In the genomic region with DNA sequence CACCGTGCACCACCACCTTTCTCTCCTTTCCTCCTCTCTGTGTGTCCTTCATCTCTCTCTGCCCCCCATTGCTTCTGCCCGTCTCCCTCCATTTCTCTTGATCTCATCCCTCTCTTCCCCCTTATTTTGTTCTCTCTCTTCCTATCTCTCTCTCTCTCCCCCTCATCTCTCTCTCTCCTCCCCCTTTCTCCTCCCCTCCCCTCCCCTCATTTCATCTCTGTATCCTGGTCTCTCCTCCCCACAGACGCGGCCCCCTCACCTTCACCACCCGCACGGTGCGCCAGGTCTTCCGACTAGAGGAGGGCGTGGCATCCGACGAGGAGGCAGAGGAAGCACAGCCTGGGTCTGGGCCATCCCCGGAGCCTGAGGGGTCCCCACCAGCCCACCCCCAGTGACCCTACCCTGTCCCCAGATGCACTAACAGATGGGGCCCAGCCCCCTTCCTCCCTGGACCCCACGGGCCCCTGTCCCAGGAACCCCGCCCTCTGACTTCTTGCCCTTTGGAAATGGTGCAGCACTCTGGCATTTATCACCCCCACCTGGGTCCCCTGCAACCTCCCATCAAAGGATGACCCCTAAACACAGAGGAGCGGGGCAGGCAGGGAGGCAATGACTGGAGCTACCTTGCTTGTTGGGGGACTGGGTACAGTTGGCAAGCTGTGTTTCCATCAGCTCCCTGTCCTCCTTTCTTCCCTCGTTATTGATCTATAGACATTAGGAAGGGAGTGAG, we compare ENCODE assay signal across 1 cellular context.
TF ChIP-seq lines count a peak whose summit lies in the region.

No MANE protein-coding gene starts in this region.

TF ChIP-seq in HEK293, 187 proteins besides CTCF, POLR2A, EP300 and RAD21:
- TF ChIP-seq ZNF366 (tag by site-specific recombination; conservative IDR thresholded peaks at IDR 0.05) = peak; percentile 68; the same call in 1 of the 2 replicates
- TF ChIP-seq ZNF549 (tag by site-specific recombination; IDR thresholded peaks at IDR 0.05) = no peak
